ENCODE assay signal across 14 cellular contexts in the genomic region with DNA sequence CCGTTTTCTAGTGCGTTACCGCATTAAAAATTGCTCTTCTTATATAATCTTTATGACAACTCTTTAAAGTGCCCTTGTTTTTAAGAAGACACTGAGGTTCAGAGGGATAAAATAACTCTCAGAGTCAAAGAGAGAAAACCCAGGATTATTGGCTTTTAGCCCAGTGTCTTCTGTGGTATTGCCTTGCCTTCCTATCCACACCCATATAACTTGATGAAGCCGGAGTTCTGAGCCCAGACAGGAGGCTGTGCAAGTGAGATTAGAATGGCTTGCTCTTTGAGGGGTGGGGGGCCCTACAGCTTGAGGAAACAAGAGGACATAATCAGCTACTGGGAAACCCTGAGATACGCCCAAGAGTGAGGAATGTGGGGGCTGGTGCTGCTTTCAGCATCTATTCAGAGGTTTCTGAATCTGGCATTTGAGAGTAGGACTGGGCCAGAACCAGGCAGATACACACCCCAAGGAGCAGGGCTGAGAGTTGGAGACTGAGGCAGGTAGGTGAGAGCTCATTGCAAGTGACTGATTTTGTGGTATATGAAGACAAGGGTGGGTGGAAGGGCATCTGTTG. TPM values are rescaled to one million over a fixed set of nuclear protein-coding genes. Genes with fewer than 3 reads are reported as not detected.
DNase-seq lines count a peak whose midpoint lies in the region; TF ChIP-seq lines count a peak whose summit lies in the region.
"Had no signal": no experiment of that assay in that cellular context is flagged by ENCODE, and none has a peak within 500 bp of the region (broad histone marks: within the 10 kb centered on the region; RNA-seq: fewer than 3 reads in every experiment).

No MANE protein-coding gene starts in this region.

- H3K27ac ChIP-seq in BLaER1 (no peak overlapping the region), RWPE1 (peak overlapping the region; percentile 55)
- H3K27ac ChIP-seq: HL-60, neutrophil had no signal

- POLR2A ChIA-PET in RWPE1 (lab: Yijun Ruan, JAX; ENCODE audit: low non-redundant PET): interaction anchor here (0.6 kb wide), 1 partner anchor 99 kb away, joined by 4 read pairs; no protein-coding TSS in a partner anchor
- POLR2A ChIA-PET in GM10248 (lab: Yijun Ruan, JAX): no interaction called here

- no peaks in the 10 kb centered on the region for H3K9me3 Mint-ChIP-seq in endothelial cell (ENCODE audit: unreplicated experiment)
- no peaks in the 10 kb centered on the region for H3K9me3 Mint-ChIP-seq in nephron progenitor cell
- H3K9me3 Mint-ChIP-seq: activated naive CD8-positive, alpha-beta T cell treated with anti-CD3 and anti-CD28 coated beads, Interleukin-2, amount 10 ng/mL, durations not matched to agents 7 days and 5 days had no signal

- no peak overlapping the region for H3K4me3 ChIP-seq in BLaER1

- H3K36me3 Mint-ChIP-seq in endothelial cell (ENCODE audit: low read depth, unreplicated experiment) (peaks cover 34% of the 10 kb centered on the region), nephron progenitor cell (ENCODE audit: low read depth) (peaks cover 5% of the 10 kb centered on the region)
- H3K36me3 Mint-ChIP-seq: activated naive CD8-positive, alpha-beta T cell treated with anti-CD3 and anti-CD28 coated beads, Interleukin-2, amount 10 ng/mL, durations not matched to agents 7 days and 5 days had no signal

- H3K4me1 ChIP-seq in BLaER1: peaks cover 87% of the 10 kb centered on the region

- H4K20me1 ChIP-seq in BLaER1: peaks cover 54% of the 10 kb centered on the region

- TF ChIP-seq CTCF in RWPE1 (conservative IDR thresholded peaks at IDR 0.05; ENCODE audit: low read depth) (no peak), endothelial cell (IDR thresholded peaks at IDR 0.05; ENCODE audit: unreplicated experiment) (no peak), nephron progenitor cell (IDR thresholded peaks at IDR 0.05) (no peak), GM10248 (IDR thresholded peaks at IDR 0.05; ENCODE audit: control extremely low read depth, extremely low read depth, low read depth, missing control alignments) (no peak)

- peak overlapping the region; percentile 93 for H3K4me2 ChIP-seq in BLaER1

- H3K36me3 ChIP-seq in BLaER1: peaks cover 42% of the 10 kb centered on the region
- H3K36me3 ChIP-seq: neutrophil had no signal

- peak overlapping the region; percentile 58 for H3K4me3 Mint-ChIP-seq in endothelial cell (ENCODE audit: unreplicated experiment)
- peak overlapping the region; percentile 92 for H3K4me3 Mint-ChIP-seq in nephron progenitor cell
- H3K4me3 Mint-ChIP-seq: activated naive CD8-positive, alpha-beta T cell treated with anti-CD3 and anti-CD28 coated beads, Interleukin-2, amount 10 ng/mL, durations not matched to agents 7 days and 5 days had no signal

- DNase-seq in RWPE1 (ENCODE audit: low spot score) (no peak), endothelial cell (ENCODE audit: low spot score) (no peak), nephron progenitor cell (no peak), 8988T (no peak), GM10248 (ENCODE audit: extremely low spot score) (no peak), pons (ENCODE audit: low spot score) (no peak), ecto neural progenitor cell (ENCODE audit: low spot score) (no peak)
- DNase-seq: activated naive CD8-positive, alpha-beta T cell treated with anti-CD3 and anti-CD28 coated beads, Interleukin-2, amount 10 ng/mL, durations not matched to agents 7 days and 5 days; GOT3 had no signal

- no peaks in the 10 kb centered on the region for H3K27me3 ChIP-seq in BLaER1

- CTCF ChIA-PET in RWPE1 (lab: Yijun Ruan, JAX) (interaction anchor here (0.6 to 1.3 kb wide), 4 partner anchors 30 to 628 kb away, joined by 3 to 7 read pairs (median 4); no protein-coding TSS in a partner anchor), GM10248 (lab: Yijun Ruan, JAX) (interaction anchor here (1.4 to 3.7 kb wide), 4 partner anchors 13 to 94 kb away, joined by 4 to 21 read pairs (median 9); no protein-coding TSS in a partner anchor)

- peak overlapping the region; percentile 91; the same call in 1 of the 2 replicates for H3K9ac ChIP-seq in BLaER1

- peak overlapping the region; percentile 36 for H3K27ac Mint-ChIP-seq in endothelial cell (ENCODE audit: unreplicated experiment)
- peak overlapping the region; percentile 71 for H3K27ac Mint-ChIP-seq in nephron progenitor cell
- H3K27ac Mint-ChIP-seq: activated naive CD8-positive, alpha-beta T cell treated with anti-CD3 and anti-CD28 coated beads, Interleukin-2, amount 10 ng/mL, durations not matched to agents 7 days and 5 days had no signal

- peaks cover 80% of the 10 kb centered on the region for H3K4me1 Mint-ChIP-seq in endothelial cell (ENCODE audit: unreplicated experiment)
- peaks cover 89% of the 10 kb centered on the region for H3K4me1 Mint-ChIP-seq in nephron progenitor cell

- H3K9me3 ChIP-seq in BLaER1: no peaks in the 10 kb centered on the region
- H3K9me3 ChIP-seq: neutrophil had no signal

- peaks cover 18% of the 10 kb centered on the region for H3K27me3 Mint-ChIP-seq in endothelial cell (ENCODE audit: unreplicated experiment)
- H3K27me3 Mint-ChIP-seq in nephron progenitor cell (ENCODE audit: low read depth, poor library complexity): no peaks in the 10 kb centered on the region

RNA-seq across cellular contexts. Expression of a gene that starts 2.3 kb away (rescaled TPM):
- 147 TPM for total RNA-seq in endothelial cell (ENCODE audit: unreplicated experiment)

RNA-seq across cellular contexts. Expression of a gene that starts 43.4 kb away (rescaled TPM):
- total RNA-seq in endothelial cell (ENCODE audit: unreplicated experiment): 147 TPM

RNA-seq across cellular contexts. Expression of a gene that starts 54.1 kb away (rescaled TPM):
- total RNA-seq in endothelial cell (ENCODE audit: unreplicated experiment): not detected
- total RNA-seq: activated naive CD8-positive, alpha-beta T cell treated with anti-CD3 and anti-CD28 coated beads, Interleukin-2, amount 10 ng/mL, durations not matched to agents 7 days and 5 days; glomerular endothelial cell had no signal

RNA-seq across cellular contexts. Expression of a gene that starts 54.1 kb away (rescaled TPM):
- total RNA-seq in endothelial cell (ENCODE audit: unreplicated experiment): not detected
- total RNA-seq: activated naive CD8-positive, alpha-beta T cell treated with anti-CD3 and anti-CD28 coated beads, Interleukin-2, amount 10 ng/mL, durations not matched to agents 7 days and 5 days; glomerular endothelial cell; left lobe of liver had no signal
